ENCODE assay signal across 11 cellular contexts in the genomic region with DNA sequence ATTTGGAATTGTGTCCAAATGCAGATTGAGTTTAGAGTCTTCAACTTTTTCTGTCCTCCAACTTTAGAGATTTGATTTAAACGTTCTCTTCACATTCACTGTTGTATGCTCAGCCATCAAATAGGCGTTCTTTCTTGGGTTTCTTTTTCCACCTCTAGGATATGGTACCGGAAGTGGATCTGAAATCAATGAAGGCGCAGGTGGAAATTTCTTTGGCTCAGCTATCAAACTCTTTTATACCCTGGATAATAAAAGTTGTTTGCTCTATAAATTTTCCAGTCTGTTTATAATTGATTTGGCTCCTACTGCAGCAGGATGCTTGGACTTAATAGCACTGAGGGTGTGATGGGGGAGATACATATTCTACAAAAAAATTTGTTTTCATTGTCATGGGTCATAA. TPM values are rescaled to one million over a fixed set of nuclear protein-coding genes. Genes with fewer than 3 reads are reported as not detected.
DNase-seq lines count a peak whose midpoint lies in the region; ATAC-seq, FAIRE-seq and TF ChIP-seq lines count a peak whose summit lies in the region.
"Had no signal": no experiment of that assay in that cellular context is flagged by ENCODE, and none has a peak within 500 bp of the region (broad histone marks: within the 10 kb centered on the region; RNA-seq: fewer than 3 reads in every experiment).

No MANE protein-coding gene starts in this region.

- H3K27ac ChIP-seq in HUES64 (ENCODE audit: low read depth, low read length) (no peak overlapping the region), GM12878 (ENCODE audit: control insufficient read depth, insufficient read depth) (no peak overlapping the region)

- RAD21 ChIA-PET in GM12878 (lab: Charles Lee; ENCODE audit: unreplicated experiment), result no interaction called here

- TF ChIP-seq RAD21 in GM12878 (IDR thresholded peaks at IDR 0.05; ENCODE audit: insufficient read depth, low read depth, low read length), result no peak

- H3K9ac ChIP-seq in HUES64 (ENCODE audit: low read depth, low read length) (no peak overlapping the region), GM12878 (ENCODE audit: control insufficient read depth, insufficient read depth, low read length) (no peak overlapping the region; the same call in 1 of the 2 replicates), mucosa of stomach (ENCODE audit: low read length) (peak overlapping the region; percentile 91)

- H3K9me3 ChIP-seq in HUES64 (ENCODE audit: insufficient read depth, low read depth, low read length) (no peaks in the 10 kb centered on the region), GM12878 (replicated peaks; ENCODE audit: control insufficient read depth, insufficient read depth, low read length) (no peaks in the 10 kb centered on the region), mucosa of stomach (ENCODE audit: control insufficient read depth, low read length) (no peaks in the 10 kb centered on the region)

- H3K27me3 ChIP-seq in HUES64 (ENCODE audit: insufficient read depth, low read length) (peaks cover 12% of the 10 kb centered on the region; the same call in 1 of the 2 replicates), GM12878 (replicated peaks in 1 of 2; ENCODE audit: control insufficient read depth in 2 of 2, insufficient read depth in 2 of 2, low read length in 1 of 2) (no peaks in the 10 kb centered on the region), mucosa of stomach (ENCODE audit: control insufficient read depth, insufficient read depth, low read length) (no peaks in the 10 kb centered on the region)

- TF ChIP-seq POLR2A in GM12878 (IDR thresholded peaks at IDR 0.05; ENCODE audit: low read depth, low read length), result no peak

- peaks cover 64% of the 10 kb centered on the region for H3K79me2 ChIP-seq in GM12878 (ENCODE audit: control insufficient read depth, insufficient read depth, low read length)

- intact Hi-C loops in GM12878 (cut with micrococcal nuclease; ENCODE audit: unreplicated experiment), result no loop called here

- no TSS peak for BruUV-seq in GM12878 (replicated peaks; lab: Mats Ljungman, UMichigan)

- in situ Hi-C loops in GM12878 (cut with MboI), result no loop called here

- H3K4me1 ChIP-seq in HUES64 (ENCODE audit: insufficient read depth, low read length) (no peaks in the 10 kb centered on the region), GM12878 (ENCODE audit: control insufficient read depth, insufficient read depth, low read length) (peaks cover 6% of the 10 kb centered on the region), mucosa of stomach (ENCODE audit: control insufficient read depth, insufficient read depth, low read length) (peaks cover 21% of the 10 kb centered on the region)

- no peak for DNase-seq in AG10803 (ENCODE audit: low read depth)
- DNase-seq in GM12878 (ENCODE audit: low read depth, low spot score), result no peak
- no peak for DNase-seq in putamen (ENCODE audit: low spot score)
- no peak for DNase-seq in central memory CD4-positive, alpha-beta T cell
- DNase-seq in RCC 7860 (ENCODE audit: low spot score), result no peak
- DNase-seq: amniotic stem cell, GF-D8, IMR-90 had no signal

- no peak for TF ChIP-seq EP300 in GM12878 (IDR thresholded peaks at IDR 0.05; ENCODE audit: borderline replicate concordance in 1 of 2, control insufficient read depth in 1 of 2, low read depth in 2 of 2, low read length in 2 of 2)

- POLR2A ChIA-PET in GM12878 (lab: Charles Lee), result interaction anchor here (0.6 kb wide), 1 partner anchor 27 kb away, joined by 8 read pairs; no protein-coding TSS in a partner anchor

- no peaks in the 10 kb centered on the region for H4K20me1 ChIP-seq in GM12878 (ENCODE audit: control insufficient read depth, insufficient read depth)

- no peak for ATAC-seq in GM12878
- ATAC-seq in GM18520 (IDR thresholded peaks at IDR 0.05; ENCODE audit: unreplicated experiment), result no peak

- no peak for FAIRE-seq in GM12878 (lab: Jason Lieb, UNC)
- FAIRE-seq in RCC 7860 (lab: Jason Lieb, UNC), result no peak

- peak overlapping the region; percentile 79 for H3K4me3 ChIP-seq in AG10803 (ENCODE audit: low read length)
- peak overlapping the region; percentile 92; the same call in 1 of the 2 replicates for H3K4me3 ChIP-seq in HUES64 (ENCODE audit: low read length)
- H3K4me3 ChIP-seq in GM12878, result peak overlapping the region; percentile 71
- no peak overlapping the region for H3K4me3 ChIP-seq in mucosa of stomach (ENCODE audit: low read length)

- WGBS in HUES64, result 94% methylated on average over 3 of the region's 4 CpGs
- WGBS in GM12878 (ENCODE audit: insufficient coverage, insufficient replicate concordance, low lambda C conversion rate, missing lambda C conversion rate), result 98% methylated on average over 4 of the region's 4 CpGs

- no peak overlapping the region for H2AFZ ChIP-seq in GM12878 (ENCODE audit: control insufficient read depth, low read depth, low read length)

- H3K36me3 ChIP-seq in HUES64 (ENCODE audit: insufficient read depth, low read length), result peaks cover 4% of the 10 kb centered on the region; the same call in 1 of the 2 replicates
- no peaks in the 10 kb centered on the region for H3K36me3 ChIP-seq in GM12878 (ENCODE audit: control insufficient read depth in 2 of 2, insufficient read depth in 2 of 2, low read length in 1 of 2)
- H3K36me3 ChIP-seq in mucosa of stomach (ENCODE audit: control insufficient read depth, insufficient read depth, low read length), result no peaks in the 10 kb centered on the region

- TF ChIP-seq CTCF in AG10803 (conservative IDR thresholded peaks at IDR 0.05; ENCODE audit: low read length) (no peak), GM12878 (IDR thresholded peaks at IDR 0.05 in 2 of 3, conservative IDR thresholded peaks at IDR 0.05 in 1 of 3; ENCODE audit: control insufficient read depth in 2 of 3, extremely low read depth in 1 of 3, insufficient read depth in 1 of 3, low read depth in 3 of 3, low read length in 3 of 3) (no peak)

- SMC1A ChIA-PET in GM12878 (lab: Charles Lee; ENCODE audit: uncharacterized antibody, unreplicated experiment), result interaction anchor here (0.6 to 2.6 kb wide), 4 partner anchors 11 to 340 kb away, joined by 3 to 12 read pairs (median 4); no protein-coding TSS in a partner anchor

- CTCF ChIA-PET in GM12878 (lab: Yijun Ruan, JAX), result interaction anchor here (1.5 kb wide), 1 partner anchor 48 kb away, joined by 3 read pairs; the partner anchor contains the start of gene SLC25A30

- H3K4me2 ChIP-seq in GM12878 (ENCODE audit: control insufficient read depth, insufficient read depth), result peak overlapping the region; percentile 84

TF ChIP-seq in GM12878, 131 proteins besides CTCF, POLR2A, EP300 and RAD21 (continues in another document):
- TF ChIP-seq MEF2A (IDR thresholded peaks at IDR 0.05; ENCODE audit: insufficient read depth, low read depth, low read length), result no peak
- TF ChIP-seq, protein P1, sequence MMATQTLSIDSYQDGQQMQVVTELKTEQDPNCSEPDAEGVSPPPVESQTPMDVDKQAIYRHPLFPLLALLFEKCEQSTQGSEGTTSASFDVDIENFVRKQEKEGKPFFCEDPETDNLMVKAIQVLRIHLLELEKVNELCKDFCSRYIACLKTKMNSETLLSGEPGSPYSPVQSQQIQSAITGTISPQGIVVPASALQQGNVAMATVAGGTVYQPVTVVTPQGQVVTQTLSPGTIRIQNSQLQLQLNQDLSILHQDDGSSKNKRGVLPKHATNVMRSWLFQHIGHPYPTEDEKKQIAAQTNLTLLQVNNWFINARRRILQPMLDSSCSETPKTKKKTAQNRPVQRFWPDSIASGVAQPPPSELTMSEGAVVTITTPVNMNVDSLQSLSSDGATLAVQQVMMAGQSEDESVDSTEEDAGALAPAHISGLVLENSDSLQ (IDR thresholded peaks at IDR 0.05), result no peak
- TF ChIP-seq CBX3 (IDR thresholded peaks at IDR 0.05; ENCODE audit: borderline replicate concordance, low read depth), result no peak
- TF ChIP-seq TBL1XR1 (IDR thresholded peaks at IDR 0.05; ENCODE audit: low read depth, low read length), result no peak
- TF ChIP-seq PAX8 (IDR thresholded peaks at IDR 0.05), result no peak
- no peak for TF ChIP-seq ZNF24 (IDR thresholded peaks at IDR 0.05)

RNA-seq across cellular contexts. Expression of gene COG3, which starts 1.6 kb away (rescaled TPM):
- 12.5 TPM for polyA plus RNA-seq in HUES64 (2013, experiment 1 of 2)
- 10.0 TPM for polyA plus RNA-seq in HUES64 (2013, experiment 2 of 2)
- total RNA-seq in GM12878 (2013; cell fraction: nucleolus; rRNA removed), result 88.1 and 101 TPM in 2 replicates
- total RNA-seq in GM12878 (2014; rRNA removed), result 35.1 and 39.0 TPM in 2 replicates
- 20.9 and 23.9 TPM in 2 replicates for total RNA-seq in GM12878 (2014; rRNA removed; fragmentation: Illumina TruSeq; extraction: Trizol)
- total RNA-seq in GM12878 (2021), result 18.2 and 22.4 TPM in 2 replicates
- polyA plus RNA-seq in GM12878 (2011; ENCODE audit: low read depth), result 11.8 TPM
- 24.6 and 31.0 TPM in 2 replicates for polyA plus RNA-seq in GM12878 (2011; rRNA removed)
- polyA plus RNA-seq in GM12878 (2011; cell fraction: cytosol; rRNA removed), result 19.9 and 20.1 TPM in 2 replicates
- polyA plus RNA-seq in GM12878 (2011; cell fraction: nucleus; rRNA removed), result 34.5 and 39.1 TPM in 2 replicates
- 25.1 and 48.4 TPM in 2 replicates for polyA plus RNA-seq in GM12878 (2012)
- 17.6 and 19.5 TPM in 2 replicates for polyA plus RNA-seq in GM12878 (2014; fragmentation: Illumina TruSeq; extraction: Trizol)
- polyA plus RNA-seq in GM12878 (2014; fragmentation: Nextera tagmentation; extraction: Ambion mirVana), result 1 to 10 TPM; 6.1 to 9.3 TPM
- 26.2 and 30.5 TPM in 2 replicates for polyA plus RNA-seq in GM12878 (2014; rRNA removed)
- polyA plus RNA-seq in GM12878 (2016; fragmentation: Nextera tagmentation; extraction: Ambion mirVana), result 10 to 100 TPM; 22.8 to 23.8 TPM
- polyA minus RNA-seq in GM12878 (2011; rRNA and poly(A)+ RNA removed), result 30.8 and 35.0 TPM in 2 replicates
- 9.7 and 10.7 TPM in 2 replicates for polyA minus RNA-seq in GM12878 (2011; cell fraction: cytosol; rRNA and poly(A)+ RNA removed)
- 56.3 and 84.2 TPM in 2 replicates for polyA minus RNA-seq in GM12878 (2011; cell fraction: nucleus; rRNA and poly(A)+ RNA removed)

RNA-seq across cellular contexts. Expression of gene SLC25A30, which starts 48.2 kb away (rescaled TPM):
- 2.5 TPM for polyA plus RNA-seq in HUES64 (2013, experiment 1 of 2)
- 3.6 TPM for polyA plus RNA-seq in HUES64 (2013, experiment 2 of 2)
- 12.4 and 13.2 TPM in 2 replicates for total RNA-seq in GM12878 (2013; cell fraction: nucleolus; rRNA removed)
- 4.7 and 5.0 TPM in 2 replicates for total RNA-seq in GM12878 (2014; rRNA removed)
- total RNA-seq in GM12878 (2014; rRNA removed; fragmentation: Illumina TruSeq; extraction: Trizol), result 8.8 and 9.1 TPM in 2 replicates
- total RNA-seq in GM12878 (2021), result 13.5 and 18.0 TPM in 2 replicates
- 3.0 TPM for polyA plus RNA-seq in GM12878 (2011; ENCODE audit: low read depth)
- 16.0 and 19.9 TPM in 2 replicates for polyA plus RNA-seq in GM12878 (2011; rRNA removed)
- 12.0 and 13.4 TPM in 2 replicates for polyA plus RNA-seq in GM12878 (2011; cell fraction: cytosol; rRNA removed)
- 7.7 and 8.7 TPM in 2 replicates for polyA plus RNA-seq in GM12878 (2011; cell fraction: nucleus; rRNA removed)
- 5.0 and 6.8 TPM in 2 replicates for polyA plus RNA-seq in GM12878 (2012)
- polyA plus RNA-seq in GM12878 (2014; fragmentation: Illumina TruSeq; extraction: Trizol), result 16.7 and 22.7 TPM in 2 replicates
- polyA plus RNA-seq in GM12878 (2014; fragmentation: Nextera tagmentation; extraction: Ambion mirVana), result 1 to 10 TPM; 2.4 to 2.7 TPM
- polyA plus RNA-seq in GM12878 (2014; rRNA removed), result 11.8 and 13.7 TPM in 2 replicates
- 1 to 10 TPM; 6.6 to 9.0 TPM for polyA plus RNA-seq in GM12878 (2016; fragmentation: Nextera tagmentation; extraction: Ambion mirVana)
- polyA minus RNA-seq in GM12878 (2011; rRNA and poly(A)+ RNA removed), result 16.9 and 28.3 TPM in 2 replicates
- 9.8 and 13.9 TPM in 2 replicates for polyA minus RNA-seq in GM12878 (2011; cell fraction: cytosol; rRNA and poly(A)+ RNA removed)
- 4.7 and 7.7 TPM in 2 replicates for polyA minus RNA-seq in GM12878 (2011; cell fraction: nucleus; rRNA and poly(A)+ RNA removed)
